1 cellular context compared by ENCODE assay signal in genomic region chr4:26857278-26858034, GRCh38.
TF ChIP-seq lines count a peak whose summit lies in the region.

No MANE protein-coding gene starts in this region.

TF ChIP-seq in K562, 482 proteins besides CTCF, POLR2A, EP300 and RAD21 (continued from another document and continues in another):
- TF ChIP-seq, protein P1, sequence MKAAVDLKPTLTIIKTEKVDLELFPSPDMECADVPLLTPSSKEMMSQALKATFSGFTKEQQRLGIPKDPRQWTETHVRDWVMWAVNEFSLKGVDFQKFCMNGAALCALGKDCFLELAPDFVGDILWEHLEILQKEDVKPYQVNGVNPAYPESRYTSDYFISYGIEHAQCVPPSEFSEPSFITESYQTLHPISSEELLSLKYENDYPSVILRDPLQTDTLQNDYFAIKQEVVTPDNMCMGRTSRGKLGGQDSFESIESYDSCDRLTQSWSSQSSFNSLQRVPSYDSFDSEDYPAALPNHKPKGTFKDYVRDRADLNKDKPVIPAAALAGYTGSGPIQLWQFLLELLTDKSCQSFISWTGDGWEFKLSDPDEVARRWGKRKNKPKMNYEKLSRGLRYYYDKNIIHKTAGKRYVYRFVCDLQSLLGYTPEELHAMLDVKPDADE (conservative IDR thresholded peaks at IDR 0.05; ENCODE audit: control insufficient read depth, low read depth, low read length): no peak
- TF ChIP-seq, protein P2, sequence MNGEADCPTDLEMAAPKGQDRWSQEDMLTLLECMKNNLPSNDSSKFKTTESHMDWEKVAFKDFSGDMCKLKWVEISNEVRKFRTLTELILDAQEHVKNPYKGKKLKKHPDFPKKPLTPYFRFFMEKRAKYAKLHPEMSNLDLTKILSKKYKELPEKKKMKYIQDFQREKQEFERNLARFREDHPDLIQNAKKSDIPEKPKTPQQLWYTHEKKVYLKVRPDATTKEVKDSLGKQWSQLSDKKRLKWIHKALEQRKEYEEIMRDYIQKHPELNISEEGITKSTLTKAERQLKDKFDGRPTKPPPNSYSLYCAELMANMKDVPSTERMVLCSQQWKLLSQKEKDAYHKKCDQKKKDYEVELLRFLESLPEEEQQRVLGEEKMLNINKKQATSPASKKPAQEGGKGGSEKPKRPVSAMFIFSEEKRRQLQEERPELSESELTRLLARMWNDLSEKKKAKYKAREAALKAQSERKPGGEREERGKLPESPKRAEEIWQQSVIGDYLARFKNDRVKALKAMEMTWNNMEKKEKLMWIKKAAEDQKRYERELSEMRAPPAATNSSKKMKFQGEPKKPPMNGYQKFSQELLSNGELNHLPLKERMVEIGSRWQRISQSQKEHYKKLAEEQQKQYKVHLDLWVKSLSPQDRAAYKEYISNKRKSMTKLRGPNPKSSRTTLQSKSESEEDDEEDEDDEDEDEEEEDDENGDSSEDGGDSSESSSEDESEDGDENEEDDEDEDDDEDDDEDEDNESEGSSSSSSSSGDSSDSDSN (IDR thresholded peaks at IDR 0.05; ENCODE audit: borderline replicate concordance in 1 of 2, low read depth in 2 of 2, low read length in 2 of 2): 0 out of 4 replicates have a peak, but pooled peaks of 1 of the 2 experiments have one; percentile 29
- TF ChIP-seq SREBF1 (IDR thresholded peaks at IDR 0.05; ENCODE audit: borderline replicate concordance, low read depth, low read length): no peak
- TF ChIP-seq NFRKB (IDR thresholded peaks at IDR 0.05; ENCODE audit: low read depth): no peak
- TF ChIP-seq ELK3 (CRISPR knock-in tag; IDR thresholded peaks at IDR 0.05): no peak
- no peak for TF ChIP-seq ZNF518B (CRISPR knock-in tag; IDR thresholded peaks at IDR 0.05)
- no peak for TF ChIP-seq MCM3 (IDR thresholded peaks at IDR 0.05)
- TF ChIP-seq, protein P3, sequence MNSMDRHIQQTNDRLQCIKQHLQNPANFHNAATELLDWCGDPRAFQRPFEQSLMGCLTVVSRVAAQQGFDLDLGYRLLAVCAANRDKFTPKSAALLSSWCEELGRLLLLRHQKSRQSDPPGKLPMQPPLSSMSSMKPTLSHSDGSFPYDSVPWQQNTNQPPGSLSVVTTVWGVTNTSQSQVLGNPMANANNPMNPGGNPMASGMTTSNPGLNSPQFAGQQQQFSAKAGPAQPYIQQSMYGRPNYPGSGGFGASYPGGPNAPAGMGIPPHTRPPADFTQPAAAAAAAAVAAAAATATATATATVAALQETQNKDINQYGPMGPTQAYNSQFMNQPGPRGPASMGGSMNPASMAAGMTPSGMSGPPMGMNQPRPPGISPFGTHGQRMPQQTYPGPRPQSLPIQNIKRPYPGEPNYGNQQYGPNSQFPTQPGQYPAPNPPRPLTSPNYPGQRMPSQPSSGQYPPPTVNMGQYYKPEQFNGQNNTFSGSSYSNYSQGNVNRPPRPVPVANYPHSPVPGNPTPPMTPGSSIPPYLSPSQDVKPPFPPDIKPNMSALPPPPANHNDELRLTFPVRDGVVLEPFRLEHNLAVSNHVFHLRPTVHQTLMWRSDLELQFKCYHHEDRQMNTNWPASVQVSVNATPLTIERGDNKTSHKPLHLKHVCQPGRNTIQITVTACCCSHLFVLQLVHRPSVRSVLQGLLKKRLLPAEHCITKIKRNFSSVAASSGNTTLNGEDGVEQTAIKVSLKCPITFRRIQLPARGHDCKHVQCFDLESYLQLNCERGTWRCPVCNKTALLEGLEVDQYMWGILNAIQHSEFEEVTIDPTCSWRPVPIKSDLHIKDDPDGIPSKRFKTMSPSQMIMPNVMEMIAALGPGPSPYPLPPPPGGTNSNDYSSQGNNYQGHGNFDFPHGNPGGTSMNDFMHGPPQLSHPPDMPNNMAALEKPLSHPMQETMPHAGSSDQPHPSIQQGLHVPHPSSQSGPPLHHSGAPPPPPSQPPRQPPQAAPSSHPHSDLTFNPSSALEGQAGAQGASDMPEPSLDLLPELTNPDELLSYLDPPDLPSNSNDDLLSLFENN (IDR thresholded peaks at IDR 0.05; ENCODE audit: low read depth in 2 of 2, low read length in 2 of 2): no peak; a peak in 2 of 4 replicates
- no peak for TF ChIP-seq RBM14 (IDR thresholded peaks at IDR 0.05; ENCODE audit: borderline replicate concordance, insufficient read depth, low read depth, low read length)
- no peak for TF ChIP-seq SAFB2 (IDR thresholded peaks at IDR 0.05; ENCODE audit: borderline replicate concordance, low read depth, low read length, severe bottlenecking)
- TF ChIP-seq ZNF143 (CRISPR knock-in tag; IDR thresholded peaks at IDR 0.05): peak; percentile 42; the same call in 1 of the 2 replicates
- no peak for TF ChIP-seq CHAMP1 (IDR thresholded peaks at IDR 0.05)
- no peak for TF ChIP-seq ZZZ3 (IDR thresholded peaks at IDR 0.05)
- no peak for TF ChIP-seq ZNF444 (CRISPR knock-in tag; IDR thresholded peaks at IDR 0.05)
- TF ChIP-seq NONO (IDR thresholded peaks at IDR 0.05; ENCODE audit: low read depth in 2 of 2, low read length in 1 of 2): peak in 1 of 2 experiments; percentile 86; a peak in 2 of 4 replicates
- no peak for TF ChIP-seq HEY1 (CRISPR knock-in tag; IDR thresholded peaks at IDR 0.05; ENCODE audit: borderline replicate concordance)
- TF ChIP-seq POLR2B (IDR thresholded peaks at IDR 0.05; ENCODE audit: low read depth, partially characterized antibody): peak; percentile 73
- no peak for TF ChIP-seq BCL6 (CRISPR knock-in tag; IDR thresholded peaks at IDR 0.05)
- TF ChIP-seq ZNF41 (CRISPR knock-in tag; conservative IDR thresholded peaks at IDR 0.05): no peak
- TF ChIP-seq, protein P4, sequence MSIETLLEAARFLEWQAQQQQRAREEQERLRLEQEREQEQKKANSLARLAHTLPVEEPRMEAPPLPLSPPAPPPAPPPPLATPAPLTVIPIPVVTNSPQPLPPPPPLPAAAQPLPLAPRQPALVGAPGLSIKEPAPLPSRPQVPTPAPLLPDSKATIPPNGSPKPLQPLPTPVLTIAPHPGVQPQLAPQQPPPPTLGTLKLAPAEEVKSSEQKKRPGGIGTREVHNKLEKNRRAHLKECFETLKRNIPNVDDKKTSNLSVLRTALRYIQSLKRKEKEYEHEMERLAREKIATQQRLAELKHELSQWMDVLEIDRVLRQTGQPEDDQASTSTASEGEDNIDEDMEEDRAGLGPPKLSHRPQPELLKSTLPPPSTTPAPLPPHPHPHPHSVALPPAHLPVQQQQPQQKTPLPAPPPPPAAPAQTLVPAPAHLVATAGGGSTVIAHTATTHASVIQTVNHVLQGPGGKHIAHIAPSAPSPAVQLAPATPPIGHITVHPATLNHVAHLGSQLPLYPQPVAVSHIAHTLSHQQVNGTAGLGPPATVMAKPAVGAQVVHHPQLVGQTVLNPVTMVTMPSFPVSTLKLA (conservative IDR thresholded peaks at IDR 0.05): 0 out of 4 replicates have a peak, but pooled peaks of 1 of the 2 experiments have one; percentile 25
- no peak for TF ChIP-seq SMARCB1 (IDR thresholded peaks at IDR 0.05; ENCODE audit: insufficient read length, low read depth)
- TF ChIP-seq ZNF354B (CRISPR knock-in tag; IDR thresholded peaks at IDR 0.05): no peak
- TF ChIP-seq ARID1B (IDR thresholded peaks at IDR 0.05): no peak
- no peak for TF ChIP-seq ZNF592 (IDR thresholded peaks at IDR 0.05)
- TF ChIP-seq ZFP1 (CRISPR knock-in tag; IDR thresholded peaks at IDR 0.05): no peak
- no peak for TF ChIP-seq RBM25 (IDR thresholded peaks at IDR 0.05; ENCODE audit: low read depth, low read length, severe bottlenecking)
- no peak for TF ChIP-seq SMARCA5 (IDR thresholded peaks at IDR 0.05)
- no peak for TF ChIP-seq TCFL5 (CRISPR knock-in tag; conservative IDR thresholded peaks at IDR 0.05)
- TF ChIP-seq SMC3 (conservative IDR thresholded peaks at IDR 0.05; ENCODE audit: insufficient read depth, low read depth, low read length): 0 out of 2 replicates have a peak, but pooled peaks have one; percentile 12
- no peak; the same call in 1 of the 2 replicates for TF ChIP-seq POLR2AphosphoS2 (IDR thresholded peaks at IDR 0.05; ENCODE audit: low read length)
- TF ChIP-seq ZNF780A (CRISPR knock-in tag; IDR thresholded peaks at IDR 0.05): no peak
- no peak for TF ChIP-seq ZNF134 (CRISPR knock-in tag; conservative IDR thresholded peaks at IDR 0.05)
- TF ChIP-seq TFAM (CRISPR knock-in tag; conservative IDR thresholded peaks at IDR 0.05): no peak
- TF ChIP-seq, protein P5, sequence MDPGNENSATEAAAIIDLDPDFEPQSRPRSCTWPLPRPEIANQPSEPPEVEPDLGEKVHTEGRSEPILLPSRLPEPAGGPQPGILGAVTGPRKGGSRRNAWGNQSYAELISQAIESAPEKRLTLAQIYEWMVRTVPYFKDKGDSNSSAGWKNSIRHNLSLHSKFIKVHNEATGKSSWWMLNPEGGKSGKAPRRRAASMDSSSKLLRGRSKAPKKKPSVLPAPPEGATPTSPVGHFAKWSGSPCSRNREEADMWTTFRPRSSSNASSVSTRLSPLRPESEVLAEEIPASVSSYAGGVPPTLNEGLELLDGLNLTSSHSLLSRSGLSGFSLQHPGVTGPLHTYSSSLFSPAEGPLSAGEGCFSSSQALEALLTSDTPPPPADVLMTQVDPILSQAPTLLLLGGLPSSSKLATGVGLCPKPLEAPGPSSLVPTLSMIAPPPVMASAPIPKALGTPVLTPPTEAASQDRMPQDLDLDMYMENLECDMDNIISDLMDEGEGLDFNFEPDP (CRISPR knock-in tag; IDR thresholded peaks at IDR 0.05): no peak
